In genomic region chr17:1882836-1883235, GRCh38 we compare ENCODE assay signal across 8 cellular contexts. TPM values are rescaled to one million over a fixed set of nuclear protein-coding genes. Genes with fewer than 3 reads are reported as not detected.
DNase-seq lines count a peak whose midpoint lies in the region; ATAC-seq and TF ChIP-seq lines count a peak whose summit lies in the region.

No MANE protein-coding gene starts in this region.

- H3K4me1 Mint-ChIP-seq in endothelial cell (ENCODE audit: unreplicated experiment), result no peaks in the 10 kb centered on the region

- H3K27ac ChIP-seq in RWPE1 (no peak overlapping the region), neural cell (ENCODE audit: low read length) (no peak overlapping the region)

- no peak for DNase-seq in AG04449 (ENCODE audit: low read depth, low spot score)
- DNase-seq in RWPE1 (ENCODE audit: low spot score), result peak; percentile 26
- peak; percentile 34 for DNase-seq in endothelial cell (ENCODE audit: low spot score)

- no peak overlapping the region for H3K4me3 Mint-ChIP-seq in endothelial cell (ENCODE audit: unreplicated experiment)

- H3K27ac Mint-ChIP-seq in endothelial cell (ENCODE audit: unreplicated experiment), result no peak overlapping the region

- TF ChIP-seq RAD21 in neural cell (conservative IDR thresholded peaks at IDR 0.05), result peak; percentile 64

- CTCF ChIA-PET in AG04449 (lab: Yijun Ruan, JAX) (interaction anchor here (0.8 to 6.8 kb wide), 19 partner anchors 9 to 465 kb away, joined by 3 to 87 read pairs (median 4); partner anchors contain the start of genes DPH1, OVCA2 and RTN4RL1), RWPE1 (lab: Yijun Ruan, JAX) (interaction anchor here (0.7 to 2.1 kb wide), 4 partner anchors 9 to 739 kb away, joined by 5 to 7 read pairs (median 5); no protein-coding TSS in a partner anchor)

- no peak overlapping the region for H2AFZ ChIP-seq in neural cell (ENCODE audit: low read depth, low read length)

- TF ChIP-seq EP300 in neural cell (conservative IDR thresholded peaks at IDR 0.05; ENCODE audit: poor library complexity, severe bottlenecking), result no peak

- H3K79me2 ChIP-seq in neural cell (replicated peaks; ENCODE audit: insufficient read depth, low read length), result no peaks in the 10 kb centered on the region

- H3K27me3 ChIP-seq in neural cell (ENCODE audit: insufficient read depth, low read depth, low read length), result no peaks in the 10 kb centered on the region

- no peaks in the 10 kb centered on the region for H3K9me3 ChIP-seq in neural cell (ENCODE audit: low read length)

- peaks cover 5% of the 10 kb centered on the region for H3K36me3 ChIP-seq in neural cell (ENCODE audit: insufficient read depth, low read length)

- TF ChIP-seq CTCF in AG04449 (IDR thresholded peaks at IDR 0.05; ENCODE audit: insufficient read depth, low read length, missing control alignments), result peak; percentile 47
- peak; percentile 63 for TF ChIP-seq CTCF in GM12872 (IDR thresholded peaks at IDR 0.05; ENCODE audit: insufficient read depth, low read depth, low read length)
- TF ChIP-seq CTCF in RWPE1 (conservative IDR thresholded peaks at IDR 0.05; ENCODE audit: low read depth), result peak; percentile 44
- TF ChIP-seq CTCF in endothelial cell (IDR thresholded peaks at IDR 0.05; ENCODE audit: unreplicated experiment), result peak; percentile 56
- TF ChIP-seq CTCF in neural cell (IDR thresholded peaks at IDR 0.05; ENCODE audit: poor library complexity, severe bottlenecking), result peak; percentile 66

- H3K9ac ChIP-seq in neural cell (ENCODE audit: low read length), result no peak overlapping the region

- H3K36me3 Mint-ChIP-seq in endothelial cell (ENCODE audit: low read depth, unreplicated experiment), result peaks cover 42% of the 10 kb centered on the region

- H3K4me3 ChIP-seq in AG04449 (ENCODE audit: low read depth, low read length) (no peak overlapping the region), neural cell (ENCODE audit: low read length) (no peak overlapping the region)

- ATAC-seq in GM19452 (IDR thresholded peaks at IDR 0.05; ENCODE audit: unreplicated experiment) (no peak), GM21528 (IDR thresholded peaks at IDR 0.05; ENCODE audit: low FRiP score, unreplicated experiment) (no peak), GM18498 (IDR thresholded peaks at IDR 0.05; ENCODE audit: unreplicated experiment) (no peak)

- POLR2A ChIA-PET in AG04449 (lab: Yijun Ruan, JAX), result no interaction called here
- POLR2A ChIA-PET in RWPE1 (lab: Yijun Ruan, JAX; ENCODE audit: low non-redundant PET), result no interaction called here

- H3F3A ChIP-seq in neural cell (ENCODE audit: insufficient read depth, low read length, poor library complexity, severe bottlenecking), result no peaks in the 10 kb centered on the region

- H3K4me2 ChIP-seq in neural cell (ENCODE audit: low read length), result no peak overlapping the region

- H4K20me1 ChIP-seq in neural cell (ENCODE audit: insufficient read depth), result no peaks in the 10 kb centered on the region

- H3K9me2 ChIP-seq in neural cell (ENCODE audit: insufficient read depth, low read length), result no peaks in the 10 kb centered on the region

- no peaks in the 10 kb centered on the region for H3K9me3 Mint-ChIP-seq in endothelial cell (ENCODE audit: unreplicated experiment)

- H3K27me3 Mint-ChIP-seq in endothelial cell (ENCODE audit: unreplicated experiment), result peaks cover 2% of the 10 kb centered on the region

TF ChIP-seq in neural cell, 6 proteins besides CTCF, POLR2A, EP300 and RAD21:
- TF ChIP-seq SMC3 (conservative IDR thresholded peaks at IDR 0.05; ENCODE audit: poor library complexity), result peak; percentile 74
- no peak for TF ChIP-seq MXI1 (conservative IDR thresholded peaks at IDR 0.05; ENCODE audit: poor library complexity, severe bottlenecking)
TF ChIP-seq in neural cell: peak in this region for 1.

RNA-seq across cellular contexts. Expression of gene RPA1, which starts 53.0 kb away (rescaled TPM):
- 105 TPM for total RNA-seq in endothelial cell (ENCODE audit: unreplicated experiment)
- polyA plus RNA-seq in neural cell, result 8.4 and 8.9 TPM in 2 replicates
- polyA minus RNA-seq in neural cell, result 16.1 and 21.5 TPM in 2 replicates

RNA-seq across cellular contexts. Expression of gene SMYD4, which starts 53.1 kb away (rescaled TPM):
- total RNA-seq in endothelial cell (ENCODE audit: unreplicated experiment), result 19.3 TPM
- 6.8 and 12.9 TPM in 2 replicates for polyA plus RNA-seq in neural cell
- 14.6 and 15.0 TPM in 2 replicates for polyA minus RNA-seq in neural cell
